Comparison of ENCODE assay signal across 1 cellular context in the genomic region with DNA sequence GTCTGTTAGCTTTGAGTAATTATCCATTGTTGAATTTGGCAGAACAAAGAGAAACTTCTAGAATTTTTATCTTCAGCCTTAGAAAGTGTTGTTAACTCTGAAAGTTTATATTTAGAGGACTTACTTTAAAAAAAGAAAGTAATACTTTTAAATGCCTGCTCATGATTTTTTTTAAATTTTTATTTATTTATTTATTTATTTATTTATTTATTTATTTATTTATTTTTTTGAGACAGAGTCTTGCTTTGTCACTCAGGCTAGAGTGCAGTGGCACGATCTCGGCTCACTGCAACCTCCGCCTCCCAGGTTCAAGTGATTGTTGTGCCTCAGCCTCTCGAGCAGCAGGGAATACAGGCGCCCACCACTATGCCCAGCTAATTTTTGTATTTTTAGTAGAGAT. TPM values are rescaled to one million over a fixed set of nuclear protein-coding genes. Genes with fewer than 3 reads are reported as not detected.
"Had no signal": no experiment of that assay in that cellular context is flagged by ENCODE, and none has a peak within 500 bp of the region (broad histone marks: within the 10 kb centered on the region; RNA-seq: fewer than 3 reads in every experiment).

No MANE protein-coding gene starts in this region.

RNA-seq across cellular contexts. Expression of a gene that starts 54.8 kb away (rescaled TPM):
- total RNA-seq: naive thymus-derived CD8-positive, alpha-beta T cell had no signal
- polyA plus RNA-seq: naive thymus-derived CD8-positive, alpha-beta T cell had no signal
